ENCODE assay signal across 6 cellular contexts in genomic region chr1:149826555-149826954, GRCh38. TPM values are rescaled to one million over a fixed set of nuclear protein-coding genes. Genes with fewer than 3 reads are reported as not detected.
"Had no signal": no experiment of that assay in that cellular context is flagged by ENCODE, and none has a peak within 500 bp of the region (broad histone marks: within the 10 kb centered on the region; RNA-seq: fewer than 3 reads in every experiment).

No MANE protein-coding gene starts in this region.

RNA-seq across cellular contexts. Expression of gene FCGR1A, which starts 44.1 kb away (rescaled TPM):
- total RNA-seq: myocyte, osteoblast, progenitor cell of endocrine pancreas, renal cortical epithelial cell, smooth muscle cell had no signal
- polyA plus RNA-seq: neural cell, smooth muscle cell had no signal
